Comparison of ENCODE assay signal across 9 cellular contexts in genomic region chr16:3149630-3150345, GRCh38. TPM values are rescaled to one million over a fixed set of nuclear protein-coding genes. Genes with fewer than 3 reads are reported as not detected.
DNase-seq lines count a peak whose midpoint lies in the region; ATAC-seq and TF ChIP-seq lines count a peak whose summit lies in the region.
"Had no signal": no experiment of that assay in that cellular context is flagged by ENCODE, and none has a peak within 500 bp of the region (broad histone marks: within the 10 kb centered on the region; RNA-seq: fewer than 3 reads in every experiment).

No MANE protein-coding gene starts in this region.

- peaks cover 0 to 9% (median 0%) of the 10 kb centered on the region in 3 donors for H3K36me3 Mint-ChIP-seq in CD8-positive, alpha-beta memory T cell
- H3K36me3 Mint-ChIP-seq in activated CD4-positive, alpha-beta T cell treated with anti-CD3 and anti-CD28 coated beads, Interleukin-2, amount 10 ng/mL, durations not matched to agents 7 days and 5 days (ENCODE audit: low read depth) = peaks cover 3% of the 10 kb centered on the region
- no peaks in the 10 kb centered on the region for H3K36me3 Mint-ChIP-seq in endodermal cell (ENCODE audit: low read depth)

- H3K27ac Mint-ChIP-seq in CD8-positive, alpha-beta memory T cell = peak overlapping the region; percentile 66 to 99 (median 80)
- H3K27ac Mint-ChIP-seq in activated CD4-positive, alpha-beta T cell treated with anti-CD3 and anti-CD28 coated beads, Interleukin-2, amount 10 ng/mL, durations not matched to agents 7 days and 5 days = peak overlapping the region; percentile 89
- peak overlapping the region; percentile 93 for H3K27ac Mint-ChIP-seq in endodermal cell

- H3K9ac ChIP-seq in endodermal cell (ENCODE audit: extremely low read depth, low read length, poor library complexity, severe bottlenecking) = peak overlapping the region; percentile 56

- TF ChIP-seq CTCF in GM20000 (IDR thresholded peaks at IDR 0.05; ENCODE audit: extremely low read depth, missing control alignments) (peak; percentile 61), endodermal cell (conservative IDR thresholded peaks at IDR 0.05) (peak; percentile 77)

- POLR2A ChIA-PET in CD8-positive, alpha-beta memory T cell (lab: Charles Lee) = interaction anchor here (0.5 to 3.5 kb wide), 13 partner anchors 9 to 251 kb away, joined by 3 to 30 read pairs (median 4); partner anchors contain the start of genes ZNF174, ZNF200, ZNF213 and ZSCAN32
- POLR2A ChIA-PET in activated CD4-positive, alpha-beta T cell treated with anti-CD3 and anti-CD28 coated beads, Interleukin-2, amount 10 ng/mL, durations not matched to agents 7 days and 5 days (lab: Charles Lee) = interaction anchor here (1.0 kb wide), 1 partner anchor 105 kb away, joined by 3 read pairs; no protein-coding TSS in a partner anchor

- H3K36me3 ChIP-seq in CD8-positive, alpha-beta memory T cell (ENCODE audit: insufficient read depth, low read length) = no peaks in the 10 kb centered on the region
- no peaks in the 10 kb centered on the region for H3K36me3 ChIP-seq in endodermal cell (ENCODE audit: control insufficient read depth, insufficient read depth, low read length)

- H3K9me3 ChIP-seq in CD8-positive, alpha-beta memory T cell (ENCODE audit: low read length) = peaks cover 4% of the 10 kb centered on the region
- no peaks in the 10 kb centered on the region for H3K9me3 ChIP-seq in endodermal cell (ENCODE audit: control insufficient read depth, low read length)

- peak overlapping the region; percentile 95 for H3K4me3 ChIP-seq in CD8-positive, alpha-beta memory T cell (ENCODE audit: low read length)
- peak overlapping the region; percentile 90 for H3K4me3 ChIP-seq in endodermal cell (ENCODE audit: low read length)

- CTCF ChIA-PET in CD8-positive, alpha-beta memory T cell (lab: Charles Lee) = interaction anchor here (0.8 to 11.0 kb wide), 15 partner anchors 9 to 146 kb away, joined by 3 to 123 read pairs (median 5); partner anchors contain the start of genes OR1F1 and ZNF213
- CTCF ChIA-PET in activated CD4-positive, alpha-beta T cell treated with anti-CD3 and anti-CD28 coated beads, Interleukin-2, amount 10 ng/mL, durations not matched to agents 7 days and 5 days (lab: Charles Lee) = interaction anchor here (0.5 to 8.6 kb wide), 19 partner anchors 8 to 124 kb away, joined by 3 to 153 read pairs (median 5); partner anchors contain the start of gene ZNF213

- no peak for ATAC-seq in stimulated activated naive CD8-positive, alpha-beta T cell treated with anti-CD3 and anti-CD28 coated beads, Interleukin-15, Interleukin-2, amounts not matched to agents 100 U/mL and 50 U/mL, for 24 hours

- H3K4me1 Mint-ChIP-seq in CD8-positive, alpha-beta memory T cell = peaks cover 21 to 35% (median 30%) of the 10 kb centered on the region in 3 donors
- H3K4me1 Mint-ChIP-seq in activated CD4-positive, alpha-beta T cell treated with anti-CD3 and anti-CD28 coated beads, Interleukin-2, amount 10 ng/mL, durations not matched to agents 7 days and 5 days = peaks cover 29% of the 10 kb centered on the region
- peaks cover 4% of the 10 kb centered on the region for H3K4me1 Mint-ChIP-seq in endodermal cell

- H3K27ac ChIP-seq in CD8-positive, alpha-beta memory T cell (ENCODE audit: low read depth, low read length) = peak overlapping the region; percentile 64
- no peak overlapping the region for H3K27ac ChIP-seq in endodermal cell (ENCODE audit: low read depth, low read length)

- peak overlapping the region; percentile 83 to 94 (median 88) for H3K4me3 Mint-ChIP-seq in CD8-positive, alpha-beta memory T cell
- H3K4me3 Mint-ChIP-seq in activated CD4-positive, alpha-beta T cell treated with anti-CD3 and anti-CD28 coated beads, Interleukin-2, amount 10 ng/mL, durations not matched to agents 7 days and 5 days = peak overlapping the region; percentile 80
- peak overlapping the region; percentile 82 for H3K4me3 Mint-ChIP-seq in endodermal cell

- peaks cover 4 to 24% (median 13%) of the 10 kb centered on the region in 5 donors for H3K9me3 Mint-ChIP-seq in CD8-positive, alpha-beta memory T cell
- peaks cover 3% of the 10 kb centered on the region for H3K9me3 Mint-ChIP-seq in activated CD4-positive, alpha-beta T cell treated with anti-CD3 and anti-CD28 coated beads, Interleukin-2, amount 10 ng/mL, durations not matched to agents 7 days and 5 days
- no peaks in the 10 kb centered on the region for H3K9me3 Mint-ChIP-seq in endodermal cell

- peaks cover 0 to 18% of the 10 kb centered on the region in 2 donors for H3K27me3 Mint-ChIP-seq in CD8-positive, alpha-beta memory T cell
- H3K27me3 Mint-ChIP-seq in activated CD4-positive, alpha-beta T cell treated with anti-CD3 and anti-CD28 coated beads, Interleukin-2, amount 10 ng/mL, durations not matched to agents 7 days and 5 days = peaks cover 20% of the 10 kb centered on the region
- peaks cover 23% of the 10 kb centered on the region for H3K27me3 Mint-ChIP-seq in endodermal cell (ENCODE audit: insufficient read depth)

- DNase-seq in CD8-positive, alpha-beta memory T cell = peak in 3 of 5 donors; percentile 32 to 67 (median 45)
- peak; percentile 84 for DNase-seq in GM20000 (ENCODE audit: low spot score)
- DNase-seq in NAMALWA (ENCODE audit: low spot score) = peak; percentile 31
- peak; percentile 45 for DNase-seq in activated CD4-positive, alpha-beta T cell treated with anti-CD3 and anti-CD28 coated beads, Interleukin-2, amount 10 ng/mL, durations not matched to agents 7 days and 5 days
- DNase-seq in endodermal cell = peak; percentile 91
- peak; percentile 58 to 70 for DNase-seq in lung microvascular endothelial cell (ENCODE audit: low read depth in 2 of 2)
- peak; percentile 78 for DNase-seq in stimulated activated naive CD8-positive, alpha-beta T cell treated with anti-CD3 and anti-CD28 coated beads, Interleukin-15, Interleukin-2, amounts not matched to agents 100 U/mL and 50 U/mL, for 24 hours
- DNase-seq in NK-92 treated with Interleukin-12 subunit alpha and Interleukin-12 subunit beta, amount 100 ng/mL, for 24 hours (lab: John Stamatoyannopoulos, UW) = no peak

- WGBS in endodermal cell (ENCODE audit: insufficient coverage in 1 of 2, insufficient read length in 1 of 2), 2 experiments = 1 to 6% methylated on average over 22 to 41 of the region's 41 CpGs

- no peaks in the 10 kb centered on the region for H3K27me3 ChIP-seq in CD8-positive, alpha-beta memory T cell (ENCODE audit: insufficient read depth, low read length, poor library complexity, severe bottlenecking)
- peaks cover 19% of the 10 kb centered on the region for H3K27me3 ChIP-seq in endodermal cell (ENCODE audit: control insufficient read depth, insufficient read depth, low read length, poor library complexity, severe bottlenecking)

- peaks cover 24% of the 10 kb centered on the region for H3K4me1 ChIP-seq in CD8-positive, alpha-beta memory T cell (ENCODE audit: insufficient read depth, low read length)
- no peaks in the 10 kb centered on the region for H3K4me1 ChIP-seq in endodermal cell (ENCODE audit: control insufficient read depth, insufficient read depth, low read length)

RNA-seq across cellular contexts. Expression of gene ZNF213, which starts 15.0 kb away (rescaled TPM):
- 10 to 100 TPM; 10.4 to 10.5 TPM for total RNA-seq in CD8-positive, alpha-beta memory T cell
- 3.8 TPM for polyA plus RNA-seq in CD8-positive, alpha-beta memory T cell
- 10 to 100 TPM in 1 of 2 experiments, 1 to 10 TPM in 1; 9.9 to 11.1 TPM for total RNA-seq in activated CD4-positive, alpha-beta T cell treated with anti-CD3 and anti-CD28 coated beads, Interleukin-2, amount 10 ng/mL, durations not matched to agents 7 days and 5 days
- total RNA-seq in endodermal cell (1 to 10 TPM; 5.1 to 6.3 TPM), lung microvascular endothelial cell (2.8 and 3.2 TPM in 2 replicates)
- polyA plus RNA-seq in endodermal cell (2013, experiment 1 of 2) = 11.4 TPM
- polyA plus RNA-seq in endodermal cell (2013, experiment 2 of 2) = 10.5 TPM

RNA-seq across cellular contexts. Expression of gene ZNF205, which starts 37.4 kb away (rescaled TPM):
- total RNA-seq in CD8-positive, alpha-beta memory T cell = under 1 TPM in 1 of 2 experiments, not detected in 1; 0.11 TPM
- polyA plus RNA-seq in CD8-positive, alpha-beta memory T cell = not detected
- total RNA-seq in activated CD4-positive, alpha-beta T cell treated with anti-CD3 and anti-CD28 coated beads, Interleukin-2, amount 10 ng/mL, durations not matched to agents 7 days and 5 days = not detected
- total RNA-seq in endodermal cell (10 to 100 TPM; 15.4 to 18.3 TPM), lung microvascular endothelial cell (12.3 and 12.6 TPM in 2 replicates)
- 19.4 TPM for polyA plus RNA-seq in endodermal cell (2013, experiment 1 of 2)
- 17.3 TPM for polyA plus RNA-seq in endodermal cell (2013, experiment 2 of 2)

RNA-seq across cellular contexts. Expression of gene OR1F1, which starts 38.2 kb away (rescaled TPM):
- total RNA-seq in CD8-positive, alpha-beta memory T cell = not detected
- polyA plus RNA-seq in CD8-positive, alpha-beta memory T cell = not detected
- total RNA-seq in activated CD4-positive, alpha-beta T cell treated with anti-CD3 and anti-CD28 coated beads, Interleukin-2, amount 10 ng/mL, durations not matched to agents 7 days and 5 days = not detected
- total RNA-seq in endodermal cell (under 1 TPM in 1 of 2 donors, not detected in 1; 0.29 TPM), lung microvascular endothelial cell (not detected in 2 replicates)
- not detected for polyA plus RNA-seq in endodermal cell (2013, experiment 1 of 2)
- polyA plus RNA-seq in endodermal cell (2013, experiment 2 of 2) = not detected
- total RNA-seq: T-helper 2 cell treated with Interferon-gamma antibody and Interleukin-4, amounts not matched to agents 100 ng/mL and 5 ng/mL, for 36 hours had no signal

RNA-seq across cellular contexts. Expression of gene ZSCAN10, which starts 50.7 kb away (rescaled TPM):
- under 1 TPM in 1 of 2 experiments, not detected in 1; 0.15 TPM for total RNA-seq in CD8-positive, alpha-beta memory T cell
- not detected for polyA plus RNA-seq in CD8-positive, alpha-beta memory T cell
- under 1 TPM; 0.29 to 0.35 TPM for total RNA-seq in activated CD4-positive, alpha-beta T cell treated with anti-CD3 and anti-CD28 coated beads, Interleukin-2, amount 10 ng/mL, durations not matched to agents 7 days and 5 days
- 10 to 100 TPM; 36.6 to 70.0 TPM for total RNA-seq in endodermal cell
- 17.0 TPM for polyA plus RNA-seq in endodermal cell (2013, experiment 1 of 2)
- 7.7 TPM for polyA plus RNA-seq in endodermal cell (2013, experiment 2 of 2)
- total RNA-seq in lung microvascular endothelial cell = under 0.01 TPM in 1 of 2 replicates, not detected in the other

Comparison
In these comparisons a context has a peak if more than half of its experiments do, and no peak if none do; other contexts are left out.
1. RNA of gene ZNF205, which starts 37.4 kb away (total RNA-seq): 15.4 to 18.3 TPM in endodermal cell and 12.3 to 12.6 TPM in lung microvascular endothelial cell; 0.11 TPM in CD8-positive, alpha-beta memory T cell and not detected in activated CD4-positive, alpha-beta T cell treated with anti-CD3 and anti-CD28 coated beads, Interleukin-2, amount 10 ng/mL, durations not matched to agents 7 days and 5 days; every median in the first group is over 10 times any median in the second.
2. Peak in every context shown above with its lines, with median percentiles within 50 percentile points of each other: H3K27ac Mint-ChIP-seq and H3K4me3 Mint-ChIP-seq.